1 cellular context compared by ENCODE assay signal in genomic region chr17:42782402-42783061, GRCh38.
TF ChIP-seq lines count a peak whose summit lies in the region.

No MANE protein-coding gene starts in this region.

TF ChIP-seq in SK-N-SH, 30 proteins besides CTCF, POLR2A, EP300 and RAD21 (continued from another document):
- TF ChIP-seq, protein P1, sequence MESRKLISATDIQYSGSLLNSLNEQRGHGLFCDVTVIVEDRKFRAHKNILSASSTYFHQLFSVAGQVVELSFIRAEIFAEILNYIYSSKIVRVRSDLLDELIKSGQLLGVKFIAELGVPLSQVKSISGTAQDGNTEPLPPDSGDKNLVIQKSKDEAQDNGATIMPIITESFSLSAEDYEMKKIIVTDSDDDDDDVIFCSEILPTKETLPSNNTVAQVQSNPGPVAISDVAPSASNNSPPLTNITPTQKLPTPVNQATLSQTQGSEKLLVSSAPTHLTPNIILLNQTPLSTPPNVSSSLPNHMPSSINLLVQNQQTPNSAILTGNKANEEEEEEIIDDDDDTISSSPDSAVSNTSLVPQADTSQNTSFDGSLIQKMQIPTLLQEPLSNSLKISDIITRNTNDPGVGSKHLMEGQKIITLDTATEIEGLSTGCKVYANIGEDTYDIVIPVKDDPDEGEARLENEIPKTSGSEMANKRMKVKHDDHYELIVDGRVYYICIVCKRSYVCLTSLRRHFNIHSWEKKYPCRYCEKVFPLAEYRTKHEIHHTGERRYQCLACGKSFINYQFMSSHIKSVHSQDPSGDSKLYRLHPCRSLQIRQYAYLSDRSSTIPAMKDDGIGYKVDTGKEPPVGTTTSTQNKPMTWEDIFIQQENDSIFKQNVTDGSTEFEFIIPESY (IDR thresholded peaks at IDR 0.05; ENCODE audit: borderline replicate concordance, low read depth): no peak
